ENCODE assay signal across 1 cellular context in genomic region chr5:66151491-66151890, GRCh38.
TF ChIP-seq lines count a peak whose summit lies in the region.

No MANE protein-coding gene starts in this region.

TF ChIP-seq in HepG2, 621 proteins besides CTCF, POLR2A, EP300 and RAD21 (continued from another document):
- TF ChIP-seq AFF4 (CRISPR knock-in tag; IDR thresholded peaks at IDR 0.05) = no peak
- TF ChIP-seq SMARCE1 (IDR thresholded peaks at IDR 0.05; ENCODE audit: borderline replicate concordance) = no peak
- no peak for TF ChIP-seq NCOR1 (IDR thresholded peaks at IDR 0.05; ENCODE audit: borderline replicate concordance, low read length)
- TF ChIP-seq ONECUT2 (CRISPR knock-in tag; IDR thresholded peaks at IDR 0.05) = no peak
- no peak for TF ChIP-seq RARG (CRISPR knock-in tag; IDR thresholded peaks at IDR 0.05; ENCODE audit: low read depth)
- no peak for TF ChIP-seq ZNF83 (CRISPR knock-in tag; IDR thresholded peaks at IDR 0.05; ENCODE audit: borderline replicate concordance)
- no peak for TF ChIP-seq ATF4 (CRISPR knock-in tag; IDR thresholded peaks at IDR 0.05)
